ENCODE assay signal across 9 cellular contexts in genomic region chr1:220529530-220529920, GRCh38. TPM values are rescaled to one million over a fixed set of nuclear protein-coding genes. Genes with fewer than 3 reads are reported as not detected.
DNase-seq lines count a peak whose midpoint lies in the region; ATAC-seq and TF ChIP-seq lines count a peak whose summit lies in the region.
"Had no signal": no experiment of that assay in that cellular context is flagged by ENCODE, and none has a peak within 500 bp of the region (broad histone marks: within the 10 kb centered on the region; RNA-seq: fewer than 3 reads in every experiment).

No MANE protein-coding gene starts in this region.

- H3K9me3 ChIP-seq in CD8-positive, alpha-beta memory T cell (ENCODE audit: low read length) = no peaks in the 10 kb centered on the region
- no peaks in the 10 kb centered on the region for H3K9me3 ChIP-seq in esophagus (ENCODE audit: control insufficient read depth in 2 of 2, insufficient read depth in 1 of 2, low read depth in 1 of 2, low read length in 1 of 2)
- no peaks in the 10 kb centered on the region for H3K9me3 ChIP-seq in ovary

- no peak for ATAC-seq in GM19023 (IDR thresholded peaks at IDR 0.05; ENCODE audit: unreplicated experiment)
- ATAC-seq in HG03025 (IDR thresholded peaks at IDR 0.05; ENCODE audit: low FRiP score, unreplicated experiment) = no peak
- ATAC-seq in HG03565 (IDR thresholded peaks at IDR 0.05; ENCODE audit: unreplicated experiment) = no peak

- H3K27ac Mint-ChIP-seq in CD8-positive, alpha-beta memory T cell = no peak overlapping the region

- peaks cover 40 to 68% of the 10 kb centered on the region in 2 donors for H3K27me3 Mint-ChIP-seq in CD8-positive, alpha-beta memory T cell

- H3K27ac ChIP-seq in CD8-positive, alpha-beta memory T cell (ENCODE audit: low read depth, low read length) = no peak overlapping the region
- H3K27ac ChIP-seq in esophagus (ENCODE audit: low read depth in 2 of 2, low read length in 1 of 2) (no peak overlapping the region), ovary (no peak overlapping the region)

- no peak for TF ChIP-seq EP300 in ovary (IDR thresholded peaks at IDR 0.05)

- CTCF ChIA-PET in CD8-positive, alpha-beta memory T cell (lab: Charles Lee) = no interaction called here

- H3K4me1 Mint-ChIP-seq in CD8-positive, alpha-beta memory T cell = peaks cover 17 to 20% (median 19%) of the 10 kb centered on the region in 3 donors

- intact Hi-C loops in ovary (cut with DNase I) = no loop called here

- no peaks in the 10 kb centered on the region for H3K36me3 Mint-ChIP-seq in CD8-positive, alpha-beta memory T cell

- H3K27me3 ChIP-seq in CD8-positive, alpha-beta memory T cell (ENCODE audit: insufficient read depth, low read length, poor library complexity, severe bottlenecking) = peaks cover 29% of the 10 kb centered on the region
- H3K27me3 ChIP-seq in esophagus (ENCODE audit: control insufficient read depth in 1 of 2, insufficient read depth in 2 of 2, low read length in 2 of 2) (no peaks in the 10 kb centered on the region), ovary (no peaks in the 10 kb centered on the region)

- no peak for DNase-seq in CD8-positive, alpha-beta memory T cell
- DNase-seq in NCI-H69 (lab: John Stamatoyannopoulos, UW) (peak; percentile 39), ovary (no peak), amniotic stem cell (lab: John Stamatoyannopoulos, UW) (no peak)

- peak overlapping the region; percentile 14 to 78 (median 64) for H3K4me3 Mint-ChIP-seq in CD8-positive, alpha-beta memory T cell

- H3K36me3 ChIP-seq in CD8-positive, alpha-beta memory T cell (ENCODE audit: insufficient read depth, low read length) = no peaks in the 10 kb centered on the region
- H3K36me3 ChIP-seq in esophagus (ENCODE audit: control insufficient read depth in 2 of 2, insufficient read depth in 2 of 2, low read length in 1 of 2) = no peaks in the 10 kb centered on the region
- no peaks in the 10 kb centered on the region for H3K36me3 ChIP-seq in ovary

- H3K9me3 Mint-ChIP-seq in CD8-positive, alpha-beta memory T cell = peaks cover 4 to 10% (median 6%) of the 10 kb centered on the region in 5 donors

- no peak for TF ChIP-seq CTCF in ovary (IDR thresholded peaks at IDR 0.05)

- peaks cover 7% of the 10 kb centered on the region for H3K4me1 ChIP-seq in CD8-positive, alpha-beta memory T cell (ENCODE audit: insufficient read depth, low read length)
- peaks cover 0 to 4% of the 10 kb centered on the region in 2 donors for H3K4me1 ChIP-seq in esophagus (ENCODE audit: control insufficient read depth in 2 of 2, insufficient read depth in 2 of 2, low read length in 1 of 2)
- H3K4me1 ChIP-seq in ovary (ENCODE audit: insufficient read depth) = peaks cover 3% of the 10 kb centered on the region

- H3K4me3 ChIP-seq in CD8-positive, alpha-beta memory T cell (ENCODE audit: low read length) = no peak overlapping the region
- peak overlapping the region; percentile 83 to 97 for H3K4me3 ChIP-seq in esophagus (ENCODE audit: low read depth in 1 of 2, low read length in 2 of 2)
- peak overlapping the region; percentile 55 for H3K4me3 ChIP-seq in ovary

- no peak for TF ChIP-seq POLR2A in ovary (IDR thresholded peaks at IDR 0.05)

- POLR2A ChIA-PET in CD8-positive, alpha-beta memory T cell (lab: Charles Lee) = no interaction called here

- 33 to 40% methylated on average over 3 of the region's 3 CpGs for WGBS in esophagus, 2 donors
- 32 to 34% (median 34%) methylated on average over 3 of the region's 3 CpGs for WGBS in ovary, 3 donors

RNA-seq across cellular contexts. Expression of gene MARK1, which starts 1.6 kb away (rescaled TPM):
- total RNA-seq in CD8-positive, alpha-beta memory T cell = under 1 TPM in 1 of 2 experiments, not detected in 1; 0.09 TPM
- polyA plus RNA-seq in CD8-positive, alpha-beta memory T cell = not detected
- 1 to 10 TPM; 3.4 to 3.8 TPM for polyA plus RNA-seq in esophagus
- total RNA-seq in ovary = 1 to 10 TPM; 1.8 to 4.2 (median 2.8) TPM
- polyA plus RNA-seq in ovary = 1 to 10 TPM; 1.2 to 8.1 TPM
- total RNA-seq: OCI-LY7 had no signal
